In the genomic region with DNA sequence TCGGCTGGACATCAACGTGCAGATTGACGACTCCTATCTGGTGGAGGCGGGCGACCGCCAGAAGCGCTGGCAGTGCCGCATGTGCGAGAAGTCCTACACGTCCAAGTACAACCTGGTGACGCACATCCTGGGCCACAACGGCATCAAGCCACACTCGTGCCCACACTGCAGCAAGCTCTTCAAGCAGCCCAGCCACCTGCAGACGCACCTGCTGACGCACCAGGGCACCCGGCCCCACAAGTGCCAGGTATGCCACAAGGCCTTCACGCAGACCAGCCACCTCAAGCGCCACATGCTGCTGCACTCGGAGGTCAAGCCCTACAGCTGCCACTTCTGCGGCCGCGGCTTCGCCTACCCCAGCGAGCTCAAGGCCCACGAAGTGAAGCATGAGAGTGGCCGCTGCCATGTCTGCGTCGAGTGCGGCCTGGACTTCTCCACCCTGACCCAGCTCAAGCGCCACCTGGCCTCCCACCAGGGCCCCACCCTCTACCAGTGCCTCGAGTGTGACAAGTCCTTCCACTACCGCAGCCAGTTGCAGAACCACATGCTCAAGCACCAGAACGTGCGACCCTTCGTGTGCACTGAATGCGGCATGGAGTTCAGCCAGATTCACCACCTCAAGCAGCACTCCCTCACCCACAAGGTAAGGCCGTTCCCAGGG, we compare ENCODE assay signal across 30 cellular contexts.
"Had no signal": no experiment of that assay in that cellular context is flagged by ENCODE, and none has a peak within 500 bp of the region (broad histone marks: within the 10 kb centered on the region; RNA-seq: fewer than 3 reads in every experiment).

No MANE protein-coding gene starts in this region.

- H3K4me3 ChIP-seq: Peyer's patch had no signal

- ATAC-seq: activated CD8-positive, alpha-beta memory T cell treated with anti-CD3 and anti-CD28 coated beads, Interleukin-2, amount 10 ng/mL, durations not matched to agents 7 days and 5 days; PC-3 had no signal

- H3K27me3 ChIP-seq: Peyer's patch had no signal

- H3K4me2 ChIP-seq: KMS-11 had no signal

- H3K9ac ChIP-seq: KMS-11 had no signal

- H3K27ac ChIP-seq: KMS-11, Peyer's patch, RWPE1, WERI-Rb-1 had no signal

- DNase-seq: activated CD4-positive, alpha-beta memory T cell treated with anti-CD3 and anti-CD28 coated beads, Interleukin-2, amount 10 ng/mL, durations not matched to agents 7 days and 5 days; activated CD4-positive, alpha-beta T cell treated with anti-CD3 and anti-CD28 coated beads for 1 hour; activated CD4-positive, alpha-beta T cell treated with anti-CD3 and anti-CD28 coated beads for 48 hours; activated CD4-positive, CD25-positive, alpha-beta regulatory T cell; activated CD8-positive, alpha-beta memory T cell treated with anti-CD3 and anti-CD28 coated beads for 24 hours; activated CD8-positive, alpha-beta memory T cell treated with anti-CD3 and anti-CD28 coated beads, Interleukin-2, amount 10 ng/mL, durations not matched to agents 7 days and 5 days; activated CD8-positive, alpha-beta memory T cell treated with anti-CD3 and anti-CD28 coated beads, Interleukin-2, amount 50 U/mL, for 48 hours; activated effector memory CD4-positive, alpha-beta T cell treated with Interleukin-2 at 50 U/mL for 16 hours; activated naive CD4-positive, alpha-beta T cell treated with anti-CD3 and anti-CD28 coated beads, Interleukin-2, amount 10 ng/mL, durations not matched to agents 7 days and 5 days; activated naive CD8-positive, alpha-beta T cell treated with anti-CD3 and anti-CD28 coated beads for 36 hours; activated T-cell treated with anti-CD3 and anti-CD28 coated beads, Interleukin-2, amount 50 U/mL, for 48 hours; amniotic stem cell; aorta; MV-4-11; NCI-H1092; NCI-H1436 treated with DMSO at 0.1 percent for 48 hours; NCI-H1694 treated with DMSO at 0.1 percent for 48 hours; NCI-H2029; NCI-H345; NCI-H524 treated with DMSO at 0.1 percent for 48 hours; NK-92 treated with Interleukin-12 subunit alpha and Interleukin-12 subunit beta, amount 100 ng/mL, for 24 hours; PC-3; Peyer's patch; Right ventricle myocardium superior; SW 1271; T-helper 1 cell; T1000; WERI-Rb-1 had no signal

- H3K9me3 ChIP-seq: Peyer's patch had no signal
